Comparison of ENCODE assay signal across 8 cellular contexts in the genomic region with DNA sequence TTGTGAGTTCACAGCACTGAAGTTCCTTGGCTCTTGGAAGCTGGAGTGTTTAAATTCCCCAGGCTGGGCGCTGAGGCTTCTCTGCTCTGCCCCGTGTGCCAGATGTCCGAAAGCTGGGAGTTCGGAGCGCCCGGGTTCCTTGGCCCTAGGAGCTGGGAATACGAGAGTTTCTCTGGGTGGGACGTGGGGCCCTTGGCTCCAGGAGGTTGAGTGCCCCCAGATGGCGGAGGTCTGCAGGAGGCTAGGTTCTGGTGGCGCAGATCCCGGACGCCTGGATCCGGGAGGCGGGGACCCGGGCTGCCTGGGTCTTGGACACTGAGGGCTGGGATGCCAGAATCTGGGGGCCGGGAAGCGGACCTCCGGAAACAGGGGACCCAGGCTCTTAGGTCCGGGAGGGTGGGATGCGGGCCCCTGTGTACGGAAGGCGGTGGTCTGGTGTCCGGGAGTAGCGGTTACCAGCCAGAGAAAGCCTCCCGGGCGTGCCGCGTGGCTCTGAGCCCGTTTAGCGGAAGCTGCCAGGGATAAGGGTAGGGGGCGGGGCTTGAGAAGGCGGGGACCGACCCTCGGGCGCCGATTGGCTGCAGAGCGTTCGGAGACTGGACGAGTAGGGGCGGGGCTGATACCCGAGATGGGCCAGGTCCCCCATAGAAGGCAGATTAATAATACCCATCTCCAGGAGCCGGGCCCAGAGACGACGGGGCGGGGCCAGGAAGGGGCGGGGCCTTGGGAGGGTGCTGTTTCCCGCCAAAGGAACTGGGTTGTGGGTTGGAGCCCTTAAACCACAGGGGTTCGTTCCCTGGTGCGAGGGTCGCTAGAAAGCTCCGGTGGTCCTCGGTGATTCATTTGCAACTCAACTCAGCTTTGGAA. TPM values are rescaled to one million over a fixed set of nuclear protein-coding genes. Genes with fewer than 3 reads are reported as not detected.
DNase-seq lines count a peak whose midpoint lies in the region; ATAC-seq and TF ChIP-seq lines count a peak whose summit lies in the region.

Gene SLC1A5 (minus strand): TSS at position 494 of the 867 bp plus-strand sequence. CDS start 629 bp downstream, outside the sequence.

- peak; percentile 96 to 98 for DNase-seq in HL-60 (ENCODE audit: low read depth in 1 of 2, low spot score in 1 of 2)
- peak; percentile 98 for DNase-seq in NCI-H82 treated with DMSO at 0.1 percent for 48 hours (lab: John Stamatoyannopoulos, UW; ENCODE audit: unreplicated experiment)
- peak; percentile 99 for DNase-seq in activated CD4-positive, alpha-beta T cell treated with anti-CD3 and anti-CD28 coated beads, Interleukin-2, amount 50 U/mL, for 4 hours
- peak; percentile 34 to 82 (median 72) for DNase-seq in dorsolateral prefrontal cortex
- DNase-seq in lower leg skin (ENCODE audit: low spot score in 2 of 2): peak; percentile 97 to 100
- DNase-seq in stimulated activated CD4-positive, alpha-beta T cell treated with anti-CD3 and anti-CD28 coated beads, Interleukin-4, amount 100 ng/mL, for 4 hours: peak; percentile 99

- H3K27ac ChIP-seq in C4-2B (peak within 1 kb of the TSS; percentile 99), HL-60 (replicated peaks) (peak within 1 kb of the TSS; percentile 96), dorsolateral prefrontal cortex (peak within 1 kb of the TSS in 13 of 59 donors; percentile 7 to 70 (median 51))

- H3K27me3 ChIP-seq in HL-60 (ENCODE audit: insufficient read depth, poor library complexity, severe bottlenecking) (no peaks in the 10 kb centered on the region), dorsolateral prefrontal cortex (peaks cover 0 to 38% (median 11%) of the 10 kb centered on the region in 45 donors)

- intact Hi-C loops in dorsolateral prefrontal cortex (cut with DNase I) (no loop called here), lower leg skin (cut with DNase I; ENCODE audit: low total_unique reads) (no loop called here)

- ATAC-seq in GM19397 (IDR thresholded peaks at IDR 0.05; ENCODE audit: unreplicated experiment): peak; percentile 55

- WGBS in lower leg skin, 2 donors: 1% methylated on average over 40 to 44 of the region's 52 CpGs

- no peak for TF ChIP-seq CTCF in C4-2B (conservative IDR thresholded peaks at IDR 0.05)
- no peak for TF ChIP-seq CTCF in HL-60 (IDR thresholded peaks at IDR 0.05; ENCODE audit: insufficient read depth, low read length)
- TF ChIP-seq CTCF in dorsolateral prefrontal cortex (IDR thresholded peaks at IDR 0.05 in 54 of 56, conservative IDR thresholded peaks at IDR 0.05 in 2 of 56; ENCODE audit: low read depth in 1 of 56, partially characterized antibody in 56 of 56): peak in 2 of 56 donors; percentile 18 to 23
- TF ChIP-seq CTCF in lower leg skin (IDR thresholded peaks at IDR 0.05): no peak

- peak in 1 of 2 donors; percentile 88 for TF ChIP-seq POLR2A in lower leg skin (IDR thresholded peaks at IDR 0.05)

- H3K4me3 ChIP-seq in HL-60 (replicated peaks; ENCODE audit: insufficient read depth, low read length) (peak within 1 kb of the TSS; percentile 88), dorsolateral prefrontal cortex (peak within 1 kb of the TSS; percentile 17 to 72 (median 52)), lower leg skin (ENCODE audit: low read depth, poor library complexity, severe bottlenecking) (peak within 1 kb of the TSS; percentile 93)

RNA-seq across cellular contexts. Expression of gene SLC1A5, which starts in this region (rescaled TPM):
- total RNA-seq in dorsolateral prefrontal cortex: 10 to 100 TPM in 9 of 120 experiments, 1 to 10 TPM in 110, under 1 TPM in 1; 0.79 to 17.1 (median 4.6) TPM
- 100 to 1,000 TPM in 3 of 4 donors, 10 to 100 TPM in 1; 59.3 to 181 (median 137) TPM for total RNA-seq in lower leg skin
